13 cellular contexts compared by ENCODE assay signal in genomic region chr5:143641549-143641955, GRCh38.
A peak's percentile ranks its signal among the peaks of the same experiment; 100 is the strongest.
DNase-seq lines count a peak whose midpoint lies in the region; ATAC-seq, FAIRE-seq and TF ChIP-seq lines count a peak whose summit lies in the region.
"Had no signal": no experiment of that assay in that cellular context is flagged by ENCODE, and none has a peak within 500 bp of the region (broad histone marks: within the 10 kb centered on the region; RNA-seq: fewer than 3 reads in every experiment).

No MANE protein-coding gene starts in this region.

- no peaks in the 10 kb centered on the region for H3K36me3 ChIP-seq in astrocyte (ENCODE audit: insufficient read depth, low read length)

- peaks cover 23% of the 10 kb centered on the region for H3K4me1 ChIP-seq in astrocyte (ENCODE audit: insufficient read depth, low read length)

- in situ Hi-C loops in G401 (cut with HindIII; ENCODE audit: low sequenced_read_pairs) = no loop called here

- no peak overlapping the region for H2AFZ ChIP-seq in astrocyte (ENCODE audit: low read depth, low read length)

- FAIRE-seq in astrocyte (lab: Jason Lieb, UNC) = no peak
- FAIRE-seq: G401.6, RCC 7860 had no signal

- H3K27me3 ChIP-seq in astrocyte (ENCODE audit: insufficient read depth, low read length) = no peaks in the 10 kb centered on the region

- no peaks in the 10 kb centered on the region for H3K36me3 Mint-ChIP-seq in astrocyte (ENCODE audit: low read depth, unreplicated experiment)

- no peaks in the 10 kb centered on the region for H4K20me1 ChIP-seq in astrocyte (ENCODE audit: insufficient read depth, low read length)

- no peak overlapping the region for H3K27ac Mint-ChIP-seq in astrocyte (ENCODE audit: unreplicated experiment)

- ATAC-seq in GM19324 (IDR thresholded peaks at IDR 0.05; ENCODE audit: low FRiP score, unreplicated experiment) (peak; percentile 48), HG02759 (IDR thresholded peaks at IDR 0.05; ENCODE audit: unreplicated experiment) (peak; percentile 72)

- no peaks in the 10 kb centered on the region for H3K79me2 ChIP-seq in astrocyte (ENCODE audit: insufficient read depth, low read length)

- TF ChIP-seq CTCF in astrocyte (IDR thresholded peaks at IDR 0.05; ENCODE audit: insufficient read depth, low read depth, low read length) = no peak

- H3K9ac ChIP-seq in astrocyte (ENCODE audit: low read length) = no peak overlapping the region

- H3K4me3 Mint-ChIP-seq in astrocyte (ENCODE audit: unreplicated experiment) = no peak overlapping the region

- no peak overlapping the region for H3K4me3 ChIP-seq in astrocyte (ENCODE audit: insufficient read depth, low read depth, low read length)
- H3K4me3 ChIP-seq: skin epidermis had no signal

- peaks cover 11% of the 10 kb centered on the region for H3K4me1 Mint-ChIP-seq in astrocyte (ENCODE audit: low read depth, unreplicated experiment)

- H3K27ac ChIP-seq in astrocyte (ENCODE audit: low read depth, low read length) = no peak overlapping the region
- H3K27ac ChIP-seq: skin epidermis had no signal

- DNase-seq in AG08396 (ENCODE audit: low spot score) (peak; percentile 44), astrocyte (ENCODE audit: low read depth) (peak; percentile 65), NOMO-1 treated with dmso at 0.1 percent for 144 hours (lab: John Stamatoyannopoulos, UW; ENCODE audit: unreplicated experiment) (no peak), G401 (ENCODE audit: low spot score) (no peak), DMS 273 treated with DMSO at 0.1 percent for 48 hours (lab: John Stamatoyannopoulos, UW) (no peak), HUDEP-2 (lab: John Stamatoyannopoulos, UW; ENCODE audit: unreplicated experiment in 76 of 76) (no peak)
- DNase-seq: GOT3, NCI-H1105 had no signal

- H3K9me3 Mint-ChIP-seq in astrocyte (ENCODE audit: unreplicated experiment) = no peaks in the 10 kb centered on the region

- H3K9me3 ChIP-seq in astrocyte (ENCODE audit: insufficient read depth, low read depth, low read length) = no peaks in the 10 kb centered on the region

- peak overlapping the region; percentile 15 for H3K4me2 ChIP-seq in astrocyte (ENCODE audit: low read length)

- H3K27me3 Mint-ChIP-seq in astrocyte (ENCODE audit: low read depth, unreplicated experiment) = no peaks in the 10 kb centered on the region

Comparison
In these comparisons a context has a peak if more than half of its experiments do, and no peak if none do; other contexts are left out.
1. DNase-seq: peak in AG08396 (single experiment) and astrocyte (single experiment); none in NOMO-1 treated with dmso at 0.1 percent for 144 hours (single experiment), G401 (single experiment), DMS 273 treated with DMSO at 0.1 percent for 48 hours (single experiment) and HUDEP-2 (0 of 76).